ENCODE assay signal across 28 cellular contexts in genomic region chr16:53792161-53792951, GRCh38.
DNase-seq lines count a peak whose midpoint lies in the region; ATAC-seq and TF ChIP-seq lines count a peak whose summit lies in the region.
"Had no signal": no experiment of that assay in that cellular context is flagged by ENCODE, and none has a peak within 500 bp of the region (broad histone marks: within the 10 kb centered on the region; RNA-seq: fewer than 3 reads in every experiment).

No MANE protein-coding gene starts in this region.

- TF ChIP-seq EP300 in SK-N-SH (IDR thresholded peaks at IDR 0.05; ENCODE audit: borderline replicate concordance in 1 of 2, low read depth in 1 of 2, low read length in 1 of 2): no peak

- H4K20me1 ChIP-seq in SK-N-SH (ENCODE audit: insufficient read depth): no peaks in the 10 kb centered on the region

- H3K4me1 ChIP-seq in SK-N-SH (ENCODE audit: control insufficient read depth in 1 of 2, insufficient read depth in 2 of 2, low read depth in 1 of 2, low read length in 1 of 2) (no peaks in the 10 kb centered on the region; a peak in 1 of 4 replicates), endocrine pancreas (ENCODE audit: control insufficient read depth, insufficient read depth, low read length) (no peaks in the 10 kb centered on the region), left lung (peaks cover 0 to 4% of the 10 kb centered on the region in 2 donors)
- H3K4me1 ChIP-seq: BE2C had no signal

- H3K36me3 ChIP-seq in SK-N-SH (replicated peaks in 1 of 2; ENCODE audit: control insufficient read depth in 1 of 2, insufficient read depth in 2 of 2, low read length in 1 of 2) (no peaks in the 10 kb centered on the region), endocrine pancreas (ENCODE audit: control insufficient read depth, insufficient read depth, low read length) (no peaks in the 10 kb centered on the region), left lung (no peaks in the 10 kb centered on the region)
- H3K36me3 ChIP-seq: BE2C, brain microvascular endothelial cell had no signal

- CTCF ChIA-PET in SK-N-SH (lab: Yijun Ruan, JAX): interaction anchor here (0.9 to 1.2 kb wide), 2 partner anchors 13 to 19 kb away, joined by 3 read pairs; no protein-coding TSS in a partner anchor

- H3K27me3 ChIP-seq in SK-N-SH (ENCODE audit: insufficient read depth): no peaks in the 10 kb centered on the region
- no peaks in the 10 kb centered on the region for H3K27me3 ChIP-seq in endocrine pancreas (ENCODE audit: control insufficient read depth, insufficient read depth, low read length)
- no peaks in the 10 kb centered on the region for H3K27me3 ChIP-seq in left lung
- H3K27me3 ChIP-seq: BE2C, brain microvascular endothelial cell had no signal

- no peak for TF ChIP-seq RAD21 in SK-N-SH (IDR thresholded peaks at IDR 0.05; ENCODE audit: low read length)

- no peak for TF ChIP-seq CTCF in SK-N-SH (IDR thresholded peaks at IDR 0.05)
- TF ChIP-seq CTCF in left lung (IDR thresholded peaks at IDR 0.05): no peak

- H3K79me2 ChIP-seq in SK-N-SH (ENCODE audit: insufficient read depth): peaks cover 4% of the 10 kb centered on the region

- POLR2A ChIA-PET in SK-N-SH (lab: Yijun Ruan, JAX): interaction anchor here (0.7 kb wide), 1 partner anchor 101 kb away, joined by 3 read pairs; no protein-coding TSS in a partner anchor

- H3K4me3 ChIP-seq in SK-N-SH (ENCODE audit: low read depth in 2 of 2, low read length in 1 of 2) (no peak overlapping the region), endocrine pancreas (ENCODE audit: control insufficient read depth, insufficient read depth, low read length) (peak overlapping the region; percentile 68), left lung (no peak overlapping the region)

- ATAC-seq in SK-N-SH treated with all-trans-retinoic acid at 6 μM for 48 hours (no peak), left lung (peak; percentile 29), HG02678 (IDR thresholded peaks at IDR 0.05; ENCODE audit: unreplicated experiment) (no peak)
- ATAC-seq: HCT116, left lobe of liver had no signal

- H3K4me2 ChIP-seq in SK-N-SH: no peak overlapping the region
- H3K4me2 ChIP-seq: KMS-11 had no signal

- no peak for DNase-seq in SK-N-SH
- DNase-seq in left lung: no peak
- no peak for DNase-seq in activated T-cell treated with anti-CD3 and anti-CD28 coated beads, Interleukin-2, amount 50 U/mL, for 48 hours
- DNase-seq in AG20443 (ENCODE audit: low spot score): no peak
- no peak for DNase-seq in SK-N-DZ (ENCODE audit: low spot score)
- DNase-seq: activated CD4-positive, alpha-beta T cell treated with anti-CD3 and anti-CD28 coated beads, Interleukin-2, amount 10 ng/mL, durations not matched to agents 24 days and 14 days; activated naive CD4-positive, alpha-beta T cell; activated T-cell treated with anti-CD3 and anti-CD28 coated beads, Interleukin-2, amount 50 U/mL, for 24 hours; BE2C; brain microvascular endothelial cell; CD8-positive, alpha-beta memory T cell; erythroblast; foreskin fibroblast; GF-D8; MM.1S; naive B cell; NCI-H2081 treated with DMSO at 0.1 percent for 48 hours; NCI-H524 treated with DMSO at 0.1 percent for 48 hours; nucleus accumbens; SIG-M5; stimulated activated CD4-positive, alpha-beta T cell treated with anti-CD3 and anti-CD28 coated beads, Interleukin-1b, Interleukin-23, amount 100 ng/mL, for 48 hours; trophoblast cell had no signal

- H3K27ac ChIP-seq in SK-N-SH (ENCODE audit: low read depth in 2 of 2, low read length in 1 of 2): no peak overlapping the region
- H3K27ac ChIP-seq in left lung: no peak overlapping the region
- H3K27ac ChIP-seq: brain microvascular endothelial cell, KMS-11 had no signal

- no peaks in the 10 kb centered on the region for H3F3A ChIP-seq in SK-N-SH (replicated peaks; ENCODE audit: insufficient read depth)

- H3K9me3 ChIP-seq in SK-N-SH (no peaks in the 10 kb centered on the region), endocrine pancreas (ENCODE audit: control insufficient read depth, low read length) (no peaks in the 10 kb centered on the region), left lung (no peaks in the 10 kb centered on the region)
- H3K9me3 ChIP-seq: BE2C had no signal

- intact Hi-C loops in left lung (cut with DNase I): no loop called here

- no peaks in the 10 kb centered on the region for H3K9me2 ChIP-seq in SK-N-SH

- no peak overlapping the region for H3K9ac ChIP-seq in SK-N-SH
- no peak overlapping the region for H3K9ac ChIP-seq in endocrine pancreas (ENCODE audit: control insufficient read depth, insufficient read depth, low read length)
- H3K9ac ChIP-seq: KMS-11 had no signal

- WGBS in SK-N-SH (ENCODE audit: low lambda C conversion rate): 95% methylated on average over 6 of the region's 6 CpGs

- no peak overlapping the region for H2AFZ ChIP-seq in SK-N-SH (ENCODE audit: low read depth)

TF ChIP-seq in SK-N-SH treated with all-trans-retinoic acid at 6 μM for 48 hours, 23 proteins besides CTCF, POLR2A, EP300 and RAD21 (continues in another document):
- no peak for TF ChIP-seq ZC3H10 (CRISPR knock-in tag; IDR thresholded peaks at IDR 0.05)
- TF ChIP-seq TSHZ2 (CRISPR knock-in tag; IDR thresholded peaks at IDR 0.05): no peak
- TF ChIP-seq RARB (CRISPR knock-in tag; IDR thresholded peaks at IDR 0.05): no peak
- TF ChIP-seq ISL1 (CRISPR knock-in tag; IDR thresholded peaks at IDR 0.05): peak; percentile 88
- TF ChIP-seq ZNF8 (CRISPR knock-in tag; IDR thresholded peaks at IDR 0.05): no peak

TF ChIP-seq in SK-N-SH, 30 proteins besides CTCF, POLR2A, EP300 and RAD21:
- no peak for TF ChIP-seq TAF1 (IDR thresholded peaks at IDR 0.05; ENCODE audit: borderline replicate concordance, low read depth, low read length)
- no peak for TF ChIP-seq FOXM1 (IDR thresholded peaks at IDR 0.05; ENCODE audit: low read depth)
- TF ChIP-seq FOXJ3 (CRISPR knock-in tag; IDR thresholded peaks at IDR 0.05): no peak
- TF ChIP-seq REST (IDR thresholded peaks at IDR 0.05; ENCODE audit: low read depth, low read length): no peak
- TF ChIP-seq MXI1 (IDR thresholded peaks at IDR 0.05; ENCODE audit: low read depth, low read length): no peak
- TF ChIP-seq NFIC (IDR thresholded peaks at IDR 0.05; ENCODE audit: borderline replicate concordance): no peak
- no peak for TF ChIP-seq TEAD4 (IDR thresholded peaks at IDR 0.05; ENCODE audit: borderline replicate concordance, insufficient read depth)
- TF ChIP-seq JUND (IDR thresholded peaks at IDR 0.05): no peak
- no peak for TF ChIP-seq YY1 (IDR thresholded peaks at IDR 0.05; ENCODE audit: low read depth)
- no peak for TF ChIP-seq GATA2 (CRISPR knock-in tag; IDR thresholded peaks at IDR 0.05)
- TF ChIP-seq CHD2 (IDR thresholded peaks at IDR 0.05; ENCODE audit: low read length, partially characterized antibody): no peak
- TF ChIP-seq PBX3 (IDR thresholded peaks at IDR 0.05): no peak
